1 cellular context compared by ENCODE assay signal in the genomic region with DNA sequence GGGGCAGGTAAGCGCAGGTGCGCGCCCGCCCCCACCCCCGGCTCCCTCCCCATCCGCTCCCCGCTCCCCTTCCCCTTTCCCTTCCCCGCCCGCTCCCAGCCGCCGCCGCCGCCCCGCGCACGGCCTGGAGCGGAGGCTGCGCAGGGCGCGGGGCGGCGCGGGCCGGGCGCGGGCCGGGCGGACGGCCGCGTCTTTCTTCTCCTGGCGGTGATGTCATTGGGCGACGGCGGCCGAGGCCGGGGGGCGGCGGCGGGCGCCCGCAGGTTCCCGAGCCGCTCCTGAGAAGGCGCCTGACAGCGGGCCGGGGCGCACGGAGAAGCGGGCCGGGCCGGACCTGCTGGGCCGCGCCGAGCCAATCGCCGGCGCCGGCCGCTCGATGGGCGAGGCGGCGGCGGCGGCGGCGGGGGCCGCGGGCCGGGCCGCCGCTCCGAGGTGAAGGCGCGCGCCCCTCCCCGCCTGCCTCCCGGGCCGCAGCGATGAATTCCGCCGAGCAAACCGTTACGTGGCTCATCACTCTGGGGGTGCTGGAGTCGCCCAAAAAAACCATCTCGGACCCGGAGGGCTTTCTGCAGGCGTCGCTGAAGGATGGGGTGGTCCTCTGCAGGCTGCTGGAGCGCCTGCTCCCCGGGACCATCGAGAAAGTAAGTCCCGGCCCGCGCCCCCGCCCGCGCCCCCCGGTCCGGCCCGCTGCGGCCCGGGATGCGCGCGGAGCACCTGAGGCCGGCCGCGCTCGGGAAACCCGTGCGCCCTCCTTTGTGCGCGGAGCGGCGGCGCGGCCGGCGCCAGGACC.
TF ChIP-seq lines count a peak whose summit lies in the region.

A gene with protein sequence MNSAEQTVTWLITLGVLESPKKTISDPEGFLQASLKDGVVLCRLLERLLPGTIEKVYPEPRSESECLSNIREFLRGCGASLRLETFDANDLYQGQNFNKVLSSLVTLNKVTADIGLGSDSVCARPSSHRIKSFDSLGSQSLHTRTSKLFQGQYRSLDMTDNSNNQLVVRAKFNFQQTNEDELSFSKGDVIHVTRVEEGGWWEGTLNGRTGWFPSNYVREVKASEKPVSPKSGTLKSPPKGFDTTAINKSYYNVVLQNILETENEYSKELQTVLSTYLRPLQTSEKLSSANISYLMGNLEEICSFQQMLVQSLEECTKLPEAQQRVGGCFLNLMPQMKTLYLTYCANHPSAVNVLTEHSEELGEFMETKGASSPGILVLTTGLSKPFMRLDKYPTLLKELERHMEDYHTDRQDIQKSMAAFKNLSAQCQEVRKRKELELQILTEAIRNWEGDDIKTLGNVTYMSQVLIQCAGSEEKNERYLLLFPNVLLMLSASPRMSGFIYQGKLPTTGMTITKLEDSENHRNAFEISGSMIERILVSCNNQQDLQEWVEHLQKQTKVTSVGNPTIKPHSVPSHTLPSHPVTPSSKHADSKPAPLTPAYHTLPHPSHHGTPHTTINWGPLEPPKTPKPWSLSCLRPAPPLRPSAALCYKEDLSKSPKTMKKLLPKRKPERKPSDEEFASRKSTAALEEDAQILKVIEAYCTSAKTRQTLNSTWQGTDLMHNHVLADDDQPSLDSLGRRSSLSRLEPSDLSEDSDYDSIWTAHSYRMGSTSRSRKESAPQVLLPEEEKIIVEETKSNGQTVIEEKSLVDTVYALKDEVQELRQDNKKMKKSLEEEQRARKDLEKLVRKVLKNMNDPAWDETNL (plus strand): TSS at position 260 of the 790 bp plus-strand sequence. CDS start 217 bp downstream, at position 477.

TF ChIP-seq in K562, 482 proteins besides CTCF, POLR2A, EP300 and RAD21 (continued from another document):
- TF ChIP-seq, protein P1, sequence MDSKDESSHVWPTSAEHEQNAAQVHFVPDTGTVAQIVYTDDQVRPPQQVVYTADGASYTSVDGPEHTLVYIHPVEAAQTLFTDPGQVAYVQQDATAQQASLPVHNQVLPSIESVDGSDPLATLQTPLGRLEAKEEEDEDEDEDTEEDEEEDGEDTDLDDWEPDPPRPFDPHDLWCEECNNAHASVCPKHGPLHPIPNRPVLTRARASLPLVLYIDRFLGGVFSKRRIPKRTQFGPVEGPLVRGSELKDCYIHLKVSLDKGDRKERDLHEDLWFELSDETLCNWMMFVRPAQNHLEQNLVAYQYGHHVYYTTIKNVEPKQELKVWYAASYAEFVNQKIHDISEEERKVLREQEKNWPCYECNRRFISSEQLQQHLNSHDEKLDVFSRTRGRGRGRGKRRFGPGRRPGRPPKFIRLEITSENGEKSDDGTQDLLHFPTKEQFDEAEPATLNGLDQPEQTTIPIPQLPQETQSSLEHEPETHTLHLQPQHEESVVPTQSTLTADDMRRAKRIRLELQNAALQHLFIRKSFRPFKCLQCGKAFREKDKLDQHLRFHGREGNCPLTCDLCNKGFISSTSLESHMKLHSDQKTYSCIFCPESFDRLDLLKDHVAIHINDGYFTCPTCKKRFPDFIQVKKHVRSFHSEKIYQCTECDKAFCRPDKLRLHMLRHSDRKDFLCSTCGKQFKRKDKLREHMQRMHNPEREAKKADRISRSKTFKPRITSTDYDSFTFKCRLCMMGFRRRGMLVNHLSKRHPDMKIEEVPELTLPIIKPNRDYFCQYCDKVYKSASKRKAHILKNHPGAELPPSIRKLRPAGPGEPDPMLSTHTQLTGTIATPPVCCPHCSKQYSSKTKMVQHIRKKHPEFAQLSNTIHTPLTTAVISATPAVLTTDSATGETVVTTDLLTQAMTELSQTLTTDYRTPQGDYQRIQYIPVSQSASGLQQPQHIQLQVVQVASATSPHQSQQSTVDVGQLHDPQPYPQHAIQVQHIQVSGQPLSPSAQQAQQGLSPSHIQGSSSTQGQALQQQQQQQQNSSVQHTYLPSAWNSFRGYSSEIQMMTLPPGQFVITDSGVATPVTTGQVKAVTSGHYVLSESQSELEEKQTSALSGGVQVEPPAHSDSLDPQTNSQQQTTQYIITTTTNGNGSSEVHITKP (IDR thresholded peaks at IDR 0.05; ENCODE audit: partially characterized antibody) = no peak
- TF ChIP-seq MTA3 (IDR thresholded peaks at IDR 0.05; ENCODE audit: borderline replicate concordance) (no peak), KDM1A (IDR thresholded peaks at IDR 0.05) (no peak), NBN (IDR thresholded peaks at IDR 0.05; ENCODE audit: low read depth) (no peak), ZNF695 (CRISPR knock-in tag; IDR thresholded peaks at IDR 0.05) (no peak), GATAD2B (IDR thresholded peaks at IDR 0.05; ENCODE audit: borderline replicate concordance) (no peak)
- TF ChIP-seq, protein P2, sequence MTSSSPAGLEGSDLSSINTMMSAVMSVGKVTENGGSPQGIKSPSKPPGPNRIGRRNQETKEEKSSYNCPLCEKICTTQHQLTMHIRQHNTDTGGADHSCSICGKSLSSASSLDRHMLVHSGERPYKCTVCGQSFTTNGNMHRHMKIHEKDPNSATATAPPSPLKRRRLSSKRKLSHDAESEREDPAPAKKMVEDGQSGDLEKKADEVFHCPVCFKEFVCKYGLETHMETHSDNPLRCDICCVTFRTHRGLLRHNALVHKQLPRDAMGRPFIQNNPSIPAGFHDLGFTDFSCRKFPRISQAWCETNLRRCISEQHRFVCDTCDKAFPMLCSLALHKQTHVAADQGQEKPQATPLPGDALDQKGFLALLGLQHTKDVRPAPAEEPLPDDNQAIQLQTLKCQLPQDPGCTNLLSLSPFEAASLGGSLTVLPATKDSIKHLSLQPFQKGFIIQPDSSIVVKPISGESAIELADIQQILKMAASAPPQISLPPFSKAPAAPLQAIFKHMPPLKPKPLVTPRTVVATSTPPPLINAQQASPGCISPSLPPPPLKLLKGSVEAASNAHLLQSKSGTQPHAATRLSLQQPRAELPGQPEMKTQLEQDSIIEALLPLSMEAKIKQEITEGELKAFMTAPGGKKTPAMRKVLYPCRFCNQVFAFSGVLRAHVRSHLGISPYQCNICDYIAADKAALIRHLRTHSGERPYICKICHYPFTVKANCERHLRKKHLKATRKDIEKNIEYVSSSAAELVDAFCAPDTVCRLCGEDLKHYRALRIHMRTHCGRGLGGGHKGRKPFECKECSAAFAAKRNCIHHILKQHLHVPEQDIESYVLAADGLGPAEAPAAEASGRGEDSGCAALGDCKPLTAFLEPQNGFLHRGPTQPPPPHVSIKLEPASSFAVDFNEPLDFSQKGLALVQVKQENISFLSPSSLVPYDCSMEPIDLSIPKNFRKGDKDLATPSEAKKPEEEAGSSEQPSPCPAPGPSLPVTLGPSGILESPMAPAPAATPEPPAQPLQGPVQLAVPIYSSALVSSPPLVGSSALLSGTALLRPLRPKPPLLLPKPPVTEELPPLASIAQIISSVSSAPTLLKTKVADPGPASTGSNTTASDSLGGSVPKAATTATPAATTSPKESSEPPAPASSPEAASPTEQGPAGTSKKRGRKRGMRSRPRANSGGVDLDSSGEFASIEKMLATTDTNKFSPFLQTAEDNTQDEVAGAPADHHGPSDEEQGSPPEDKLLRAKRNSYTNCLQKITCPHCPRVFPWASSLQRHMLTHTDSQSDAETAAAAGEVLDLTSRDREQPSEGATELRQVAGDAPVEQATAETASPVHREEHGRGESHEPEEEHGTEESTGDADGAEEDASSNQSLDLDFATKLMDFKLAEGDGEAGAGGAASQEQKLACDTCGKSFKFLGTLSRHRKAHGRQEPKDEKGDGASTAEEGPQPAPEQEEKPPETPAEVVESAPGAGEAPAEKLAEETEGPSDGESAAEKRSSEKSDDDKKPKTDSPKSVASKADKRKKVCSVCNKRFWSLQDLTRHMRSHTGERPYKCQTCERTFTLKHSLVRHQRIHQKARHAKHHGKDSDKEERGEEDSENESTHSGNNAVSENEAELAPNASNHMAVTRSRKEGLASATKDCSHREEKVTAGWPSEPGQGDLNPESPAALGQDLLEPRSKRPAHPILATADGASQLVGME (CRISPR knock-in tag; IDR thresholded peaks at IDR 0.05) = no peak
- TF ChIP-seq, protein P3, sequence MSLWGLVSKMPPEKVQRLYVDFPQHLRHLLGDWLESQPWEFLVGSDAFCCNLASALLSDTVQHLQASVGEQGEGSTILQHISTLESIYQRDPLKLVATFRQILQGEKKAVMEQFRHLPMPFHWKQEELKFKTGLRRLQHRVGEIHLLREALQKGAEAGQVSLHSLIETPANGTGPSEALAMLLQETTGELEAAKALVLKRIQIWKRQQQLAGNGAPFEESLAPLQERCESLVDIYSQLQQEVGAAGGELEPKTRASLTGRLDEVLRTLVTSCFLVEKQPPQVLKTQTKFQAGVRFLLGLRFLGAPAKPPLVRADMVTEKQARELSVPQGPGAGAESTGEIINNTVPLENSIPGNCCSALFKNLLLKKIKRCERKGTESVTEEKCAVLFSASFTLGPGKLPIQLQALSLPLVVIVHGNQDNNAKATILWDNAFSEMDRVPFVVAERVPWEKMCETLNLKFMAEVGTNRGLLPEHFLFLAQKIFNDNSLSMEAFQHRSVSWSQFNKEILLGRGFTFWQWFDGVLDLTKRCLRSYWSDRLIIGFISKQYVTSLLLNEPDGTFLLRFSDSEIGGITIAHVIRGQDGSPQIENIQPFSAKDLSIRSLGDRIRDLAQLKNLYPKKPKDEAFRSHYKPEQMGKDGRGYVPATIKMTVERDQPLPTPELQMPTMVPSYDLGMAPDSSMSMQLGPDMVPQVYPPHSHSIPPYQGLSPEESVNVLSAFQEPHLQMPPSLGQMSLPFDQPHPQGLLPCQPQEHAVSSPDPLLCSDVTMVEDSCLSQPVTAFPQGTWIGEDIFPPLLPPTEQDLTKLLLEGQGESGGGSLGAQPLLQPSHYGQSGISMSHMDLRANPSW (CRISPR knock-in tag; IDR thresholded peaks at IDR 0.05) = no peak
- TF ChIP-seq, protein P4, sequence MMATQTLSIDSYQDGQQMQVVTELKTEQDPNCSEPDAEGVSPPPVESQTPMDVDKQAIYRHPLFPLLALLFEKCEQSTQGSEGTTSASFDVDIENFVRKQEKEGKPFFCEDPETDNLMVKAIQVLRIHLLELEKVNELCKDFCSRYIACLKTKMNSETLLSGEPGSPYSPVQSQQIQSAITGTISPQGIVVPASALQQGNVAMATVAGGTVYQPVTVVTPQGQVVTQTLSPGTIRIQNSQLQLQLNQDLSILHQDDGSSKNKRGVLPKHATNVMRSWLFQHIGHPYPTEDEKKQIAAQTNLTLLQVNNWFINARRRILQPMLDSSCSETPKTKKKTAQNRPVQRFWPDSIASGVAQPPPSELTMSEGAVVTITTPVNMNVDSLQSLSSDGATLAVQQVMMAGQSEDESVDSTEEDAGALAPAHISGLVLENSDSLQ (IDR thresholded peaks at IDR 0.05) = no peak
